1 cellular context compared by ENCODE assay signal in the genomic region with DNA sequence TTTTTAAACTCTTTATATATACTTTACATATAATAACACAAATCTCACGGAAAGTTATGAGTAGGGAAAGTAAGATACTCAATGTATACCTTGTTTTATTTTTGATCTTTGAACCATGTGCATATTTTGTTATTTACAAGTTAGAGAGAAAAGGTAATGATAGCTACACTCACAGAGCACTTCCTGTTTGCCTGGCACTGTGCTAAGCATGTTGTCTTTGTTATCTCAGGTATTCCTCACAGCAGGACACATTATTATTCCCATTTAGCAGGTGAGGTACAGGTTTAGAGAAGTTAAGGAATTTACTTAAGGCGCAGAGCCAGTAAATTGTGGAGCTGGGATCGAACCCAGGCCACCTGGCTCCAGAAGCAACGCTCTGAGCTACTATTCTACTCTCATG.
TF ChIP-seq lines count a peak whose summit lies in the region.

No MANE protein-coding gene starts in this region.

TF ChIP-seq in endothelial cell of umbilical vein, 7 proteins besides CTCF, POLR2A, EP300 and RAD21:
- no peak for TF ChIP-seq POLR2AphosphoS5 (IDR thresholded peaks at IDR 0.05; ENCODE audit: insufficient read depth, low read depth, low read length)
- TF ChIP-seq MYC (IDR thresholded peaks at IDR 0.05; ENCODE audit: low read depth, low read length), result no peak
- TF ChIP-seq, protein P1, sequence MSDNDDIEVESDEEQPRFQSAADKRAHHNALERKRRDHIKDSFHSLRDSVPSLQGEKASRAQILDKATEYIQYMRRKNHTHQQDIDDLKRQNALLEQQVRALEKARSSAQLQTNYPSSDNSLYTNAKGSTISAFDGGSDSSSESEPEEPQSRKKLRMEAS (IDR thresholded peaks at IDR 0.05; ENCODE audit: insufficient read depth, insufficient read length), result no peak
- no peak for TF ChIP-seq EZH2 (IDR thresholded peaks at IDR 0.05; ENCODE audit: borderline replicate concordance, low read depth, low read length, severe bottlenecking)
- TF ChIP-seq FOS (IDR thresholded peaks at IDR 0.05; ENCODE audit: borderline replicate concordance, insufficient read depth, low read length), result no peak
- TF ChIP-seq GATA2 (IDR thresholded peaks at IDR 0.05; ENCODE audit: insufficient read depth, insufficient read length, low read depth, low read length), result no peak
- no peak for TF ChIP-seq JUN (IDR thresholded peaks at IDR 0.05; ENCODE audit: borderline replicate concordance, insufficient read depth, insufficient read length, low read depth)
